Comparison of ENCODE assay signal across 8 cellular contexts in genomic region chr3:143971367-143972154, GRCh38. TPM values are rescaled to one million over a fixed set of nuclear protein-coding genes. Genes with fewer than 3 reads are reported as not detected.
A peak's percentile ranks its signal among the peaks of the same experiment; 100 is the strongest.
DNase-seq lines count a peak whose midpoint lies in the region; ATAC-seq and TF ChIP-seq lines count a peak whose summit lies in the region.

Gene DIPK2A (plus strand): TSS chr3:143971823. CDS start chr3:143972333, 510 bp downstream.

- H3K4me1 Mint-ChIP-seq in endothelial cell (ENCODE audit: unreplicated experiment): peaks cover 16% of the 10 kb centered on the region
- peaks cover 28% of the 10 kb centered on the region for H3K4me1 Mint-ChIP-seq in mesothelial cell of epicardium

- no peaks in the 10 kb centered on the region for H3K9me3 Mint-ChIP-seq in endothelial cell (ENCODE audit: unreplicated experiment)
- H3K9me3 Mint-ChIP-seq in mesothelial cell of epicardium: no peaks in the 10 kb centered on the region

- peak within 1 kb of the TSS; percentile 97 for H3K4me3 ChIP-seq in OCI-LY3 (ENCODE audit: low read length)

- no peak for TF ChIP-seq CTCF in OCI-LY3 (IDR thresholded peaks at IDR 0.05; ENCODE audit: low read depth, low read length)
- TF ChIP-seq CTCF in endothelial cell (IDR thresholded peaks at IDR 0.05; ENCODE audit: unreplicated experiment): no peak
- no peak for TF ChIP-seq CTCF in mesothelial cell of epicardium (IDR thresholded peaks at IDR 0.05; ENCODE audit: unreplicated experiment)

- peak within 1 kb of the TSS; percentile 95 for H3K27ac ChIP-seq in OCI-LY3 (ENCODE audit: low read length)

- peak within 1 kb of the TSS; percentile 89 for H3K4me2 ChIP-seq in OCI-LY3 (ENCODE audit: low read length)

- DNase-seq in DMS 273 (lab: John Stamatoyannopoulos, UW; ENCODE audit: unreplicated experiment): peak; percentile 100
- peak; percentile 83 for DNase-seq in HuH-7.5 (ENCODE audit: low spot score)
- peak; percentile 98 for DNase-seq in activated CD8-positive, alpha-beta memory T cell treated with anti-CD3 and anti-CD28 coated beads, Interleukin-2, amount 50 U/mL, for 48 hours
- DNase-seq in endothelial cell (ENCODE audit: low spot score): peak; percentile 93
- peak; percentile 90 to 95 for DNase-seq in mesothelial cell of epicardium (ENCODE audit: low spot score in 2 of 2, unreplicated experiment in 2 of 2)
- peak; percentile 88 to 90 for DNase-seq in stimulated activated CD8-positive, alpha-beta memory T cell treated with anti-CD3 and anti-CD28 coated beads, Interleukin-15, amount 100 ng/mL, for 4 hours (ENCODE audit: low read depth in 2 of 2)

- peaks cover 21% of the 10 kb centered on the region for H4K20me1 ChIP-seq in OCI-LY3 (ENCODE audit: insufficient read depth, low read length)

- H3K36me3 Mint-ChIP-seq in endothelial cell (ENCODE audit: low read depth, unreplicated experiment) (peaks cover 5% of the 10 kb centered on the region), mesothelial cell of epicardium (no peaks in the 10 kb centered on the region)

- H3K4me3 Mint-ChIP-seq in endothelial cell (ENCODE audit: unreplicated experiment) (peak within 1 kb of the TSS; percentile 97), mesothelial cell of epicardium (peak within 1 kb of the TSS; percentile 94)

- no peaks in the 10 kb centered on the region for H3K27me3 ChIP-seq in OCI-LY3 (ENCODE audit: low read depth, low read length)

- peak; percentile 62 for ATAC-seq in GM21528 (IDR thresholded peaks at IDR 0.05; ENCODE audit: low FRiP score, unreplicated experiment)

- H3K27me3 Mint-ChIP-seq in endothelial cell (ENCODE audit: unreplicated experiment) (peaks cover 13% of the 10 kb centered on the region), mesothelial cell of epicardium (ENCODE audit: low read depth) (no peaks in the 10 kb centered on the region)

- H3K27ac Mint-ChIP-seq in endothelial cell (ENCODE audit: unreplicated experiment) (peak within 1 kb of the TSS; percentile 99), mesothelial cell of epicardium (peak within 1 kb of the TSS; percentile 99)

- H2AFZ ChIP-seq in OCI-LY3 (ENCODE audit: low read depth, low read length): peak within 1 kb of the TSS; percentile 66

- H3K4me1 ChIP-seq in OCI-LY3 (ENCODE audit: low read length): peaks cover 16% of the 10 kb centered on the region

- no peaks in the 10 kb centered on the region for H3K9me3 ChIP-seq in OCI-LY3 (ENCODE audit: insufficient read depth, low read length)

- peaks cover 46% of the 10 kb centered on the region for H3K79me2 ChIP-seq in OCI-LY3 (ENCODE audit: low read length)

- H3K36me3 ChIP-seq in OCI-LY3 (replicated peaks; ENCODE audit: low read depth, low read length): peaks cover 3% of the 10 kb centered on the region

- peak within 1 kb of the TSS; percentile 98 for H3K9ac ChIP-seq in OCI-LY3 (ENCODE audit: low read length)

RNA-seq across cellular contexts. Expression of gene DIPK2A, which starts in this region (rescaled TPM):
- total RNA-seq in endothelial cell (ENCODE audit: unreplicated experiment) (21.4 TPM), mesothelial cell of epicardium (49.2 to 55.1 TPM (median 52.0 TPM) in 3 replicates)

Comparison
In these comparisons a context has a peak if more than half of its experiments do, and no peak if none do; other contexts are left out.
1. Peak in every context shown above with its lines: DNase-seq, ATAC-seq, H3K4me3 ChIP-seq and H3K27ac ChIP-seq.